Comparison of ENCODE assay signal across 1 cellular context in genomic region chr2:231925303-231926179, GRCh38.
A peak's percentile ranks its signal among the peaks of the same experiment; 100 is the strongest.
TF ChIP-seq lines count a peak whose summit lies in the region.

No MANE protein-coding gene starts in this region.

TF ChIP-seq in H1, 55 proteins besides CTCF, POLR2A, EP300 and RAD21:
- no peak for TF ChIP-seq RFX5 (IDR thresholded peaks at IDR 0.05; ENCODE audit: borderline replicate concordance, low read depth, low read length)
- peak; percentile 20; the same call in 1 of the 2 replicates for TF ChIP-seq RBBP5 (IDR thresholded peaks at IDR 0.05; ENCODE audit: borderline replicate concordance, low read depth, low read length)
- TF ChIP-seq RXRA (IDR thresholded peaks at IDR 0.05; ENCODE audit: insufficient read depth, low read depth, low read length), result no peak
- peak; percentile 16; the same call in 1 of the 2 replicates for TF ChIP-seq SUZ12 (IDR thresholded peaks at IDR 0.05; ENCODE audit: low read length)
- no peak for TF ChIP-seq NRF1 (IDR thresholded peaks at IDR 0.05; ENCODE audit: low read depth, low read length)
- TF ChIP-seq RNF2 (IDR thresholded peaks at IDR 0.05; ENCODE audit: borderline replicate concordance, low read depth, low read length, missing control alignments, poor library complexity, severe bottlenecking), result peak; percentile 17
- TF ChIP-seq, protein P1, sequence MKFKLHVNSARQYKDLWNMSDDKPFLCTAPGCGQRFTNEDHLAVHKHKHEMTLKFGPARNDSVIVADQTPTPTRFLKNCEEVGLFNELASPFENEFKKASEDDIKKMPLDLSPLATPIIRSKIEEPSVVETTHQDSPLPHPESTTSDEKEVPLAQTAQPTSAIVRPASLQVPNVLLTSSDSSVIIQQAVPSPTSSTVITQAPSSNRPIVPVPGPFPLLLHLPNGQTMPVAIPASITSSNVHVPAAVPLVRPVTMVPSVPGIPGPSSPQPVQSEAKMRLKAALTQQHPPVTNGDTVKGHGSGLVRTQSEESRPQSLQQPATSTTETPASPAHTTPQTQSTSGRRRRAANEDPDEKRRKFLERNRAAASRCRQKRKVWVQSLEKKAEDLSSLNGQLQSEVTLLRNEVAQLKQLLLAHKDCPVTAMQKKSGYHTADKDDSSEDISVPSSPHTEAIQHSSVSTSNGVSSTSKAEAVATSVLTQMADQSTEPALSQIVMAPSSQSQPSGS (IDR thresholded peaks at IDR 0.05; ENCODE audit: low read length), result no peak
- peak; percentile 12 for TF ChIP-seq CTBP2 (IDR thresholded peaks at IDR 0.05; ENCODE audit: borderline replicate concordance, insufficient read depth, insufficient read length, low read length)
- TF ChIP-seq PHF8 (conservative IDR thresholded peaks at IDR 0.05; ENCODE audit: low read depth, low read length), result no peak
- TF ChIP-seq TAF7 (optimal IDR thresholded peaks at IDR 0.05; ENCODE audit: borderline replicate concordance, low read depth, low read length), result no peak
- 0 out of 2 replicates have a peak, but pooled peaks have one; percentile 33 for TF ChIP-seq GABPA (IDR thresholded peaks at IDR 0.05; ENCODE audit: borderline replicate concordance, insufficient read depth, low read length)
- TF ChIP-seq JUND (IDR thresholded peaks at IDR 0.05; ENCODE audit: low read length), result no peak
- peak; percentile 36; the same call in 1 of the 2 replicates for TF ChIP-seq BACH1 (IDR thresholded peaks at IDR 0.05; ENCODE audit: low read length)
- TF ChIP-seq YY1 (IDR thresholded peaks at IDR 0.05; ENCODE audit: low read depth, low read length), result 0 out of 2 replicates have a peak, but pooled peaks have one; percentile 44
- TF ChIP-seq SRF (IDR thresholded peaks at IDR 0.05; ENCODE audit: low read depth, low read length), result no peak
- peak; percentile 97 for TF ChIP-seq KDM4A (IDR thresholded peaks at IDR 0.05; ENCODE audit: low read depth, low read length, severe bottlenecking)
- no peak for TF ChIP-seq ZNF274 (IDR thresholded peaks at IDR 0.05; ENCODE audit: borderline replicate concordance, extremely low read depth, low read length)
- TF ChIP-seq CBX8 (IDR thresholded peaks at IDR 0.05; ENCODE audit: borderline replicate concordance, low read depth, low read length), result no peak
- no peak for TF ChIP-seq KDM5A (IDR thresholded peaks at IDR 0.05; ENCODE audit: low read length)
- TF ChIP-seq ATF3 (IDR thresholded peaks at IDR 0.05; ENCODE audit: insufficient read depth, low read depth, low read length), result no peak
- TF ChIP-seq MAX (IDR thresholded peaks at IDR 0.05), result peak; percentile 46; the same call in 1 of the 2 replicates
